Comparison of ENCODE assay signal across 1 cellular context in genomic region chr2:229765721-229766120, GRCh38.
TF ChIP-seq lines count a peak whose summit lies in the region.

No MANE protein-coding gene starts in this region.

TF ChIP-seq in GM23338, 12 proteins besides CTCF, POLR2A, EP300 and RAD21 (continued from another document):
- TF ChIP-seq ZNF462 (CRISPR knock-in tag; IDR thresholded peaks at IDR 0.05), result no peak
- TF ChIP-seq ZNF114 (CRISPR knock-in tag; IDR thresholded peaks at IDR 0.05), result no peak
